8 cellular contexts compared by ENCODE assay signal in genomic region chr13:75365724-75366173, GRCh38.
DNase-seq lines count a peak whose midpoint lies in the region; ATAC-seq and TF ChIP-seq lines count a peak whose summit lies in the region.

No MANE protein-coding gene starts in this region.

- no peak overlapping the region for H2AK5ac ChIP-seq in neuronal stem cell (ENCODE audit: low read depth, low read length)

- peak; percentile 10 for DNase-seq in stimulated activated CD4-positive, alpha-beta T cell treated with anti-CD3 and anti-CD28 coated beads, Interleukin-15, amount 100 ng/mL, for 48 hours (ENCODE audit: low read depth in 2 of 2)
- DNase-seq in stimulated activated CD4-positive, alpha-beta T cell treated with anti-CD3 and anti-CD28 coated beads, Interleukin-2, amount 100 ng/mL, for 48 hours, result no peak
- DNase-seq in epithelial cell of prostate (ENCODE audit: low read depth, low spot score) (no peak), thyroid gland (no peak), neuronal stem cell (ENCODE audit: low spot score) (no peak), NCI-H446 (lab: John Stamatoyannopoulos, UW) (no peak)

- H4K20me1 ChIP-seq in OCI-LY3 (ENCODE audit: insufficient read depth, low read length), result no peaks in the 10 kb centered on the region

- H3K23ac ChIP-seq in neuronal stem cell (ENCODE audit: low read depth, low read length, poor library complexity), result no peak overlapping the region

- H3K4me3 ChIP-seq in OCI-LY3 (ENCODE audit: low read length) (peak overlapping the region; percentile 68), thyroid gland (replicated peaks in 1 of 3) (no peak overlapping the region), neuronal stem cell (ENCODE audit: low read length in 2 of 2) (no peak overlapping the region)

- H3K4me1 ChIP-seq in OCI-LY3 (ENCODE audit: low read length), result peaks cover 25% of the 10 kb centered on the region
- peaks cover 47 to 48% of the 10 kb centered on the region in 2 donors for H3K4me1 ChIP-seq in thyroid gland
- H3K4me1 ChIP-seq in neuronal stem cell (ENCODE audit: control insufficient read depth in 2 of 2, insufficient read depth in 1 of 2, low read depth in 1 of 2, low read length in 2 of 2), result no peaks in the 10 kb centered on the region

- H3K36me3 ChIP-seq in OCI-LY3 (replicated peaks; ENCODE audit: low read depth, low read length) (no peaks in the 10 kb centered on the region), thyroid gland (no peaks in the 10 kb centered on the region), neuronal stem cell (replicated peaks in 1 of 2; ENCODE audit: control insufficient read depth in 2 of 2, insufficient read depth in 2 of 2, low read length in 2 of 2) (peaks cover 0 to 1% of the 10 kb centered on the region in 2 donors)

- peak overlapping the region; percentile 51 for H3K27ac ChIP-seq in OCI-LY3 (ENCODE audit: low read length)
- peak overlapping the region; percentile 63 for H3K27ac ChIP-seq in epithelial cell of prostate
- H3K27ac ChIP-seq in thyroid gland, result peak overlapping the region in 2 of 3 donors; percentile 33 to 72
- no peak overlapping the region for H3K27ac ChIP-seq in neuronal stem cell (replicated peaks; ENCODE audit: low read length)

- no peak for TF ChIP-seq POLR2A in thyroid gland (IDR thresholded peaks at IDR 0.05)

- no peaks in the 10 kb centered on the region for H3K79me1 ChIP-seq in neuronal stem cell (ENCODE audit: low read depth, low read length)

- H3K9me3 ChIP-seq in OCI-LY3 (ENCODE audit: insufficient read depth, low read length) (no peaks in the 10 kb centered on the region), thyroid gland (no peaks in the 10 kb centered on the region), neuronal stem cell (replicated peaks in 1 of 2; ENCODE audit: control insufficient read depth in 2 of 2, insufficient read depth in 1 of 2, low read depth in 1 of 2, low read length in 2 of 2) (no peaks in the 10 kb centered on the region)

- 72 to 78% methylated on average over 5 of the region's 5 CpGs for WGBS in thyroid gland, 2 donors
- WGBS in neuronal stem cell (ENCODE audit: extremely low coverage in 2 of 2, insufficient read length in 2 of 2, insufficient replicate concordance in 1 of 2), 2 donors, result no CpG with 5 or more reads among the region's 5 CpGs

- no peaks in the 10 kb centered on the region for H3K79me2 ChIP-seq in OCI-LY3 (ENCODE audit: low read length)

- H2BK5ac ChIP-seq in neuronal stem cell (ENCODE audit: low read length), result no peak overlapping the region

- peak; percentile 80 for ATAC-seq in HG02840 (IDR thresholded peaks at IDR 0.05; ENCODE audit: low FRiP score, unreplicated experiment)

- H3K27me3 ChIP-seq in OCI-LY3 (ENCODE audit: low read depth, low read length), result no peaks in the 10 kb centered on the region
- H3K27me3 ChIP-seq in thyroid gland, result no peaks in the 10 kb centered on the region
- no peaks in the 10 kb centered on the region for H3K27me3 ChIP-seq in neuronal stem cell (ENCODE audit: control insufficient read depth in 3 of 3, insufficient read depth in 3 of 3, low read depth in 1 of 3, low read length in 3 of 3)

- H3K4ac ChIP-seq in neuronal stem cell (ENCODE audit: low read length), result no peak overlapping the region

- peak overlapping the region; percentile 88 for H2AFZ ChIP-seq in OCI-LY3 (ENCODE audit: low read depth, low read length)
- no peak overlapping the region for H2AFZ ChIP-seq in neuronal stem cell (ENCODE audit: low read length)

- H2BK12ac ChIP-seq in neuronal stem cell (ENCODE audit: low read length), result no peak overlapping the region

- peak overlapping the region; percentile 94 for H3K4me2 ChIP-seq in OCI-LY3 (ENCODE audit: low read length)
- H3K4me2 ChIP-seq in neuronal stem cell (ENCODE audit: insufficient read depth, low read length, poor library complexity, severe bottlenecking), result no peak overlapping the region

- H2BK120ac ChIP-seq in neuronal stem cell (ENCODE audit: low read depth, low read length), result no peak overlapping the region

- no peak overlapping the region for H4K8ac ChIP-seq in neuronal stem cell (ENCODE audit: low read depth, low read length)

- peak overlapping the region; percentile 58 for H3K9ac ChIP-seq in OCI-LY3 (ENCODE audit: low read length)
- no peak overlapping the region for H3K9ac ChIP-seq in neuronal stem cell (ENCODE audit: low read depth, low read length, poor library complexity)

- intact Hi-C loops in thyroid gland (cut with DNase I), result no loop called here

- H4K91ac ChIP-seq in neuronal stem cell (ENCODE audit: low read depth, low read length, poor library complexity), result no peak overlapping the region

- H3K14ac ChIP-seq in neuronal stem cell (ENCODE audit: low read length), result no peak overlapping the region

- no peak overlapping the region for H2BK15ac ChIP-seq in neuronal stem cell (ENCODE audit: low read length)

- TF ChIP-seq CTCF in OCI-LY3 (IDR thresholded peaks at IDR 0.05; ENCODE audit: low read depth, low read length) (no peak; the same call in 1 of the 2 replicates), thyroid gland (IDR thresholded peaks at IDR 0.05) (no peak)

- H3K18ac ChIP-seq in neuronal stem cell (ENCODE audit: low read length), result no peak overlapping the region

Comparison
In these comparisons a context has a peak if more than half of its experiments do, and no peak if none do; other contexts are left out.
1. DNase-seq: peak in stimulated activated CD4-positive, alpha-beta T cell treated with anti-CD3 and anti-CD28 coated beads, Interleukin-15, amount 100 ng/mL, for 48 hours (2 of 2); none in stimulated activated CD4-positive, alpha-beta T cell treated with anti-CD3 and anti-CD28 coated beads, Interleukin-2, amount 100 ng/mL, for 48 hours (0 of 2), epithelial cell of prostate (single experiment), thyroid gland (0 of 2), neuronal stem cell (single experiment) and NCI-H446 (0 of 2).